ENCODE assay signal across 12 cellular contexts in genomic region chr14:89428163-89428523, GRCh38. TPM values are rescaled to one million over a fixed set of nuclear protein-coding genes. Genes with fewer than 3 reads are reported as not detected.
DNase-seq lines count a peak whose midpoint lies in the region; ATAC-seq and TF ChIP-seq lines count a peak whose summit lies in the region.
"Had no signal": no experiment of that assay in that cellular context is flagged by ENCODE, and none has a peak within 500 bp of the region (broad histone marks: within the 10 kb centered on the region; RNA-seq: fewer than 3 reads in every experiment).

No MANE protein-coding gene starts in this region.

- TF ChIP-seq CTCF in natural killer cell (IDR thresholded peaks at IDR 0.05): no peak

- DNase-seq in stimulated activated naive CD8-positive, alpha-beta T cell treated with anti-CD3 and anti-CD28 coated beads, Interleukin-15, Interleukin-2, amounts not matched to agents 100 U/mL and 50 U/mL, for 24 hours: no peak
- DNase-seq in natural killer cell: no peak
- no peak for DNase-seq in stimulated activated CD8-positive, alpha-beta memory T cell treated with anti-CD3 and anti-CD28 coated beads, Interleukin-4, amount 100 ng/mL, for 48 hours
- DNase-seq in NCI-H2029 (lab: John Stamatoyannopoulos, UW): no peak
- DNase-seq in C1 segment of cervical spinal cord (lab: John Stamatoyannopoulos, UW): no peak
- DNase-seq in stimulated activated CD4-positive, alpha-beta T cell treated with anti-CD3 and anti-CD28 coated beads, Interleukin-4, amount 100 ng/mL, for 4 hours: no peak
- DNase-seq: kidney glomerular epithelial cell had no signal

- no peaks in the 10 kb centered on the region for H3K9me3 Mint-ChIP-seq in stimulated activated naive CD8-positive, alpha-beta T cell treated with anti-CD3 and anti-CD28 coated beads, Interleukin-15, Interleukin-2, amounts not matched to agents 100 ng/mL and 50 ng/mL, for 24 hours
- no peaks in the 10 kb centered on the region for H3K9me3 Mint-ChIP-seq in natural killer cell
- H3K9me3 Mint-ChIP-seq: stimulated activated effector memory CD8-positive, alpha-beta T cell treated with anti-CD3 and anti-CD28 coated beads, Interleukin-12 subunit alpha, Interleukin-12 subunit beta, amount 100 ng/mL, for 72 hours had no signal

- no peaks in the 10 kb centered on the region for H3K27me3 Mint-ChIP-seq in stimulated activated naive CD8-positive, alpha-beta T cell treated with anti-CD3 and anti-CD28 coated beads, Interleukin-15, Interleukin-2, amounts not matched to agents 100 ng/mL and 50 ng/mL, for 24 hours
- no peaks in the 10 kb centered on the region for H3K27me3 Mint-ChIP-seq in natural killer cell (ENCODE audit: low read depth in 2 of 2)

- H3K36me3 Mint-ChIP-seq in stimulated activated naive CD8-positive, alpha-beta T cell treated with anti-CD3 and anti-CD28 coated beads, Interleukin-15, Interleukin-2, amounts not matched to agents 100 ng/mL and 50 ng/mL, for 24 hours (ENCODE audit: low read depth): peaks cover 4% of the 10 kb centered on the region
- no peaks in the 10 kb centered on the region for H3K36me3 Mint-ChIP-seq in natural killer cell

- intact Hi-C loops in natural killer cell (cut with micrococcal nuclease): no loop called here

- peak overlapping the region; percentile 81 for H3K27ac Mint-ChIP-seq in stimulated activated naive CD8-positive, alpha-beta T cell treated with anti-CD3 and anti-CD28 coated beads, Interleukin-15, Interleukin-2, amounts not matched to agents 100 ng/mL and 50 ng/mL, for 24 hours
- peak overlapping the region; percentile 96 to 98 for H3K27ac Mint-ChIP-seq in natural killer cell

- H3K4me3 Mint-ChIP-seq in stimulated activated naive CD8-positive, alpha-beta T cell treated with anti-CD3 and anti-CD28 coated beads, Interleukin-15, Interleukin-2, amounts not matched to agents 100 ng/mL and 50 ng/mL, for 24 hours: peak overlapping the region; percentile 14
- H3K4me3 Mint-ChIP-seq in natural killer cell: peak overlapping the region; percentile 21

- peaks cover 98% of the 10 kb centered on the region for H3K4me1 Mint-ChIP-seq in stimulated activated naive CD8-positive, alpha-beta T cell treated with anti-CD3 and anti-CD28 coated beads, Interleukin-15, Interleukin-2, amounts not matched to agents 100 ng/mL and 50 ng/mL, for 24 hours (ENCODE audit: low read depth)
- peaks cover 56 to 69% of the 10 kb centered on the region in 2 donors for H3K4me1 Mint-ChIP-seq in natural killer cell

- H3K27ac ChIP-seq in cingulate gyrus (ENCODE audit: low read depth, low read length): peak overlapping the region; percentile 67
- H3K27ac ChIP-seq: C4-2B had no signal

- no peak for ATAC-seq in stimulated activated naive CD8-positive, alpha-beta T cell treated with anti-CD3 and anti-CD28 coated beads, Interleukin-15, Interleukin-2, amounts not matched to agents 100 U/mL and 50 U/mL, for 24 hours
- no peak for ATAC-seq in natural killer cell
- ATAC-seq: K562; stimulated activated effector memory CD8-positive, alpha-beta T cell treated with anti-CD3 and anti-CD28 coated beads, Interleukin-12 subunit alpha, Interleukin-12 subunit beta, amount 100 ng/mL, for 72 hours had no signal

RNA-seq across cellular contexts. Expression of gene FOXN3, which starts 11.1 kb away (rescaled TPM):
- 100 to 1,000 TPM; 209 to 216 (median 209) TPM for total RNA-seq in natural killer cell
